ENCODE assay signal across 1 cellular context in the genomic region with DNA sequence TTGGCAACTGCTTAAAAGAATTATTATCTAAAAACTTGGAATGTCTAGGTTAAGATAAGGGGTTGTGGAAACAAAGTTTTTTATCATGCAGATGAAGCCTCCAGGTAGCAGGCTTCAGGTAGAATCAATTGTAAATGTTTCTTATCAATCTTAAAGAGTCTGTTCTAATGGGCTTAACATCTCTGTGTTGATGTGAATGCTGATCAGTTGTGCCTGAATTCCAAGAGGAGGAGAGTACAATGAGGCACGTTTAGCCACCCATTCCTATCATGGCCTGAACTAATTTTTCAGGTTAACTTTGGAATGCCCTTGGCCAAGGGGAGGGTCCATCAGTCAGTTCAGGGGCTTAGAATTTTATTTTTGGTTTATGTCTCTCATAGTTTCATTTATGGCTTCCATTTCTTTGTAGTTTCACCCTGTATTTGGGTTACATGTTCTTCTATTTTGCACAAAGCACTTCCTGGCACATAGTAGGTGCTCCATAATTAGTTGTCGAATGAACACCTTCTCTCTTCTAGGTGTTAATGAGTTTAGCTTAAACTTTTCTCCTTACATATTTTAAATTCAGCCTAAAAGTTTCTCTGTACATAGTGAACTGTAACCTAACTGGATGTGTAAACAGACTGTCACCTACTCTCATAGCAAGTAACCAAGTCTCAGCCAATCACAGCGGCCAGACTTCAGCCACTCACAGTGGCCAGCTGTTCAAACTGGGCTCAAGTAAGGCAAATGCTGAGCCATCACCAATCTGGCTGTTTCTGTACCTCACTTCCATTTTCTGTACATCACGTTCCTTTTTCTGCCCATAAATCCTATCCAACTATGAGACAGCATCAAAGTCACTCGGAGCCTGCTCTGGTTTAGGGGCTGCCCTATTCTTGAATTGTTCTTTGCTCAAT.
TF ChIP-seq lines count a peak whose summit lies in the region.

No MANE protein-coding gene starts in this region.

TF ChIP-seq in HepG2, 621 proteins besides CTCF, POLR2A, EP300 and RAD21:
- TF ChIP-seq ZNF75D (CRISPR knock-in tag; IDR thresholded peaks at IDR 0.05; ENCODE audit: borderline replicate concordance) (no peak), REL (CRISPR knock-in tag; conservative IDR thresholded peaks at IDR 0.05) (no peak), TBX2 (CRISPR knock-in tag; IDR thresholded peaks at IDR 0.05; ENCODE audit: borderline replicate concordance) (no peak), NKX3-1 (CRISPR knock-in tag; IDR thresholded peaks at IDR 0.05) (no peak), ZNF598 (CRISPR knock-in tag; IDR thresholded peaks at IDR 0.05; ENCODE audit: borderline replicate concordance) (no peak), KDM2A (CRISPR knock-in tag; IDR thresholded peaks at IDR 0.05; ENCODE audit: borderline replicate concordance, low read depth) (no peak), EHMT2 (IDR thresholded peaks at IDR 0.05; ENCODE audit: borderline replicate concordance, low read depth, low read length) (no peak), ZMAT3 (CRISPR knock-in tag; conservative IDR thresholded peaks at IDR 0.05) (no peak), MXD4 (CRISPR knock-in tag; IDR thresholded peaks at IDR 0.05) (no peak), CBFB (CRISPR knock-in tag; IDR thresholded peaks at IDR 0.05) (no peak), ZNF33A (CRISPR knock-in tag; IDR thresholded peaks at IDR 0.05; ENCODE audit: borderline replicate concordance) (no peak), MED8 (CRISPR knock-in tag; IDR thresholded peaks at IDR 0.05; ENCODE audit: insufficient replicate concordance) (no peak), SRSF1 (optimal IDR thresholded peaks at IDR 0.05; ENCODE audit: low read depth, low read length) (no peak), JDP2 (CRISPR knock-in tag; IDR thresholded peaks at IDR 0.05; ENCODE audit: borderline replicate concordance) (no peak), RARG (CRISPR knock-in tag; IDR thresholded peaks at IDR 0.05; ENCODE audit: low read depth) (no peak), ZNF547 (CRISPR knock-in tag; IDR thresholded peaks at IDR 0.05) (no peak)
